Comparison of ENCODE assay signal across 34 cellular contexts in genomic region chr2:2123259-2123658, GRCh38.
"Had no signal": no experiment of that assay in that cellular context is flagged by ENCODE, and none has a peak within 500 bp of the region (broad histone marks: within the 10 kb centered on the region; RNA-seq: fewer than 3 reads in every experiment).

No MANE protein-coding gene starts in this region.

- H3K4me3 Mint-ChIP-seq: activated CD4-positive, alpha-beta memory T cell treated with anti-CD3 and anti-CD28 coated beads for 36 hours; activated CD4-positive, alpha-beta T cell treated with anti-CD3 and anti-CD28 coated beads for 36 hours; activated CD4-positive, alpha-beta T cell treated with anti-CD3 and anti-CD28 coated beads, Interleukin-2, amount 10 ng/mL, durations not matched to agents 24 days and 14 days; activated CD8-positive, alpha-beta memory T cell treated with anti-CD3 and anti-CD28 coated beads, Interleukin-2, amount 10 ng/mL, durations not matched to agents 7 days and 5 days; activated CD8-positive, alpha-beta T cell treated with anti-CD3 and anti-CD28 coated beads, Interleukin-2, amount 10 ng/mL, durations not matched to agents 7 days and 5 days; activated naive CD4-positive, alpha-beta T cell treated with anti-CD3 and anti-CD28 coated beads for 36 hours; activated naive CD4-positive, alpha-beta T cell treated with anti-CD3 and anti-CD28 coated beads, Interleukin-2, amount 50 U/mL, for 24 hours; activated naive CD8-positive, alpha-beta T cell treated with anti-CD3 and anti-CD28 coated beads for 36 hours; activated naive CD8-positive, alpha-beta T cell treated with anti-CD3 and anti-CD28 coated beads, Interleukin-2, amount 50 U/mL, for 24 hours; activated T-helper 1 cell treated with anti-CD3 and anti-CD28 coated beads, Interleukin-12 subunit alpha, Interleukin-12 subunit beta, Interleukin-2, Interleukin-4 antibody, amounts not matched to agents 30 ng/mL and 10 ng/mL and 1 ng/mL, durations not matched to agents 14 hours and 24 hours and 36 hours; brain; T-helper 17 cell; T-helper 2 cell treated with Interferon-gamma antibody and Interleukin-4, amounts not matched to agents 5 μg/mL and 100 μg/mL, for 36 hours had no signal

- H3K4me3 ChIP-seq: adrenal gland, breast epithelium, cardiac muscle cell, colonic mucosa had no signal

- DNase-seq: activated CD4-positive, alpha-beta memory T cell treated with anti-CD3 and anti-CD28 coated beads for 36 hours; activated CD4-positive, alpha-beta T cell treated with anti-CD3 and anti-CD28 coated beads for 36 hours; activated CD4-positive, alpha-beta T cell treated with anti-CD3 and anti-CD28 coated beads, Interleukin-2, amount 10 ng/mL, durations not matched to agents 24 days and 14 days; activated CD4-positive, CD25-positive, alpha-beta regulatory T cell; activated CD4-positive, CD25-positive, alpha-beta regulatory T cell treated with anti-CD3 and anti-CD28 coated beads, Interleukin-2, amount 50 U/mL, for 72 hours; activated CD8-positive, alpha-beta memory T cell treated with anti-CD3 and anti-CD28 coated beads, Interleukin-2, amount 10 ng/mL, durations not matched to agents 7 days and 5 days; activated CD8-positive, alpha-beta memory T cell treated with anti-CD3 and anti-CD28 coated beads, Interleukin-2, amount 50 U/mL, for 4 hours; activated CD8-positive, alpha-beta T cell treated with anti-CD3 and anti-CD28 coated beads, Interleukin-2, amount 10 ng/mL, durations not matched to agents 7 days and 5 days; activated effector memory CD4-positive, alpha-beta T cell treated with anti-CD3 and anti-CD28 coated beads, Interleukin-2, amount 50 U/mL, for 16 hours; activated naive CD4-positive, alpha-beta T cell treated with anti-CD3 and anti-CD28 coated beads for 36 hours; activated naive CD8-positive, alpha-beta T cell treated with anti-CD3 and anti-CD28 coated beads for 36 hours; activated naive CD8-positive, alpha-beta T cell treated with anti-CD3 and anti-CD28 coated beads, Interleukin-2, amount 50 U/mL, for 24 hours; activated T-cell treated with anti-CD3 and anti-CD28 coated beads, Interleukin-2, amount 50 U/mL, for 1 hour; activated T-cell treated with anti-CD3 and anti-CD28 coated beads, Interleukin-2, amount 50 U/mL, for 48 hours; adrenal gland; amygdala; aorta; central memory CD4-positive, alpha-beta T cell; cerebellar nuclear complex; colonic mucosa; effector CD8-positive, alpha-beta T cell; foreskin fibroblast; head of caudate nucleus; T-helper 17 cell; T1000; WERI-Rb-1 had no signal

- H3K36me3 Mint-ChIP-seq: activated CD4-positive, alpha-beta memory T cell treated with anti-CD3 and anti-CD28 coated beads for 36 hours; activated CD8-positive, alpha-beta memory T cell treated with anti-CD3 and anti-CD28 coated beads, Interleukin-2, amount 10 ng/mL, durations not matched to agents 7 days and 5 days; activated naive CD4-positive, alpha-beta T cell treated with anti-CD3 and anti-CD28 coated beads, Interleukin-2, amount 50 U/mL, for 24 hours; activated naive CD8-positive, alpha-beta T cell treated with anti-CD3 and anti-CD28 coated beads for 36 hours had no signal

- H3K9me3 Mint-ChIP-seq: activated CD4-positive, alpha-beta memory T cell treated with anti-CD3 and anti-CD28 coated beads for 36 hours; activated CD4-positive, alpha-beta T cell treated with anti-CD3 and anti-CD28 coated beads, Interleukin-2, amount 10 ng/mL, durations not matched to agents 24 days and 14 days; activated naive CD4-positive, alpha-beta T cell treated with anti-CD3 and anti-CD28 coated beads for 36 hours; activated naive CD4-positive, alpha-beta T cell treated with anti-CD3 and anti-CD28 coated beads, Interleukin-2, amount 50 U/mL, for 24 hours; activated naive CD8-positive, alpha-beta T cell treated with anti-CD3 and anti-CD28 coated beads for 36 hours; activated naive CD8-positive, alpha-beta T cell treated with anti-CD3 and anti-CD28 coated beads, Interleukin-2, amount 50 U/mL, for 24 hours; activated T-helper 1 cell treated with anti-CD3 and anti-CD28 coated beads, Interleukin-12 subunit alpha, Interleukin-12 subunit beta, Interleukin-2, Interleukin-4 antibody, amounts not matched to agents 30 ng/mL and 10 ng/mL and 1 ng/mL, durations not matched to agents 14 hours and 24 hours and 36 hours; activated T-helper 2 cell treated with anti-CD3 and anti-CD28 coated beads, Interferon-gamma antibody, Interleukin-2, Interleukin-4, amounts not matched to agents 10 μg/mL and 5 μg/mL and 100 μg/mL, durations not matched to agents 14 hours and 24 hours and 36 hours; T-helper 2 cell treated with Interferon-gamma antibody and Interleukin-4, amounts not matched to agents 5 μg/mL and 100 μg/mL, for 36 hours had no signal

- ATAC-seq: activated CD4-positive, alpha-beta T cell treated with anti-CD3 and anti-CD28 coated beads for 36 hours; activated CD8-positive, alpha-beta memory T cell treated with anti-CD3 and anti-CD28 coated beads, Interleukin-2, amount 10 ng/mL, durations not matched to agents 7 days and 5 days; activated CD8-positive, alpha-beta T cell treated with anti-CD3 and anti-CD28 coated beads, Interleukin-2, amount 10 ng/mL, durations not matched to agents 7 days and 5 days; activated naive CD8-positive, alpha-beta T cell treated with anti-CD3 and anti-CD28 coated beads, Interleukin-2, amount 50 U/mL, for 24 hours; esophagus mucosa; T-helper 17 cell had no signal

- H3K27ac Mint-ChIP-seq: activated CD4-positive, alpha-beta memory T cell treated with anti-CD3 and anti-CD28 coated beads for 36 hours; activated CD4-positive, alpha-beta T cell treated with anti-CD3 and anti-CD28 coated beads for 36 hours; activated CD4-positive, alpha-beta T cell treated with anti-CD3 and anti-CD28 coated beads, Interleukin-2, amount 10 ng/mL, durations not matched to agents 24 days and 14 days; activated CD8-positive, alpha-beta memory T cell treated with anti-CD3 and anti-CD28 coated beads, Interleukin-2, amount 10 ng/mL, durations not matched to agents 7 days and 5 days; activated CD8-positive, alpha-beta T cell treated with anti-CD3 and anti-CD28 coated beads, Interleukin-2, amount 10 ng/mL, durations not matched to agents 7 days and 5 days; activated naive CD4-positive, alpha-beta T cell treated with anti-CD3 and anti-CD28 coated beads for 36 hours; activated naive CD4-positive, alpha-beta T cell treated with anti-CD3 and anti-CD28 coated beads, Interleukin-2, amount 50 U/mL, for 24 hours; activated naive CD8-positive, alpha-beta T cell treated with anti-CD3 and anti-CD28 coated beads for 36 hours; activated naive CD8-positive, alpha-beta T cell treated with anti-CD3 and anti-CD28 coated beads, Interleukin-2, amount 50 U/mL, for 24 hours; activated T-helper 1 cell treated with anti-CD3 and anti-CD28 coated beads, Interleukin-12 subunit alpha, Interleukin-12 subunit beta, Interleukin-2, Interleukin-4 antibody, amounts not matched to agents 30 ng/mL and 10 ng/mL and 1 ng/mL, durations not matched to agents 14 hours and 24 hours and 36 hours; activated T-helper 2 cell treated with anti-CD3 and anti-CD28 coated beads, Interferon-gamma antibody, Interleukin-2, Interleukin-4, amounts not matched to agents 10 μg/mL and 5 μg/mL and 100 μg/mL, durations not matched to agents 14 hours and 24 hours and 36 hours; T-helper 17 cell; T-helper 2 cell treated with Interferon-gamma antibody and Interleukin-4, amounts not matched to agents 5 μg/mL and 100 μg/mL, for 36 hours had no signal

- H3K27me3 ChIP-seq: adrenal gland, breast epithelium, cardiac muscle cell, colonic mucosa had no signal

- H3K36me3 ChIP-seq: adrenal gland, breast epithelium, cardiac muscle cell, colonic mucosa, WERI-Rb-1 had no signal

- H3K4me1 ChIP-seq: adrenal gland, breast epithelium, colonic mucosa had no signal

- H3K27ac ChIP-seq: adrenal gland, breast epithelium, cardiac muscle cell, colonic mucosa, WERI-Rb-1 had no signal

- H3K27me3 Mint-ChIP-seq: activated CD4-positive, alpha-beta T cell treated with anti-CD3 and anti-CD28 coated beads, Interleukin-2, amount 10 ng/mL, durations not matched to agents 24 days and 14 days; activated CD8-positive, alpha-beta memory T cell treated with anti-CD3 and anti-CD28 coated beads, Interleukin-2, amount 10 ng/mL, durations not matched to agents 7 days and 5 days; activated naive CD4-positive, alpha-beta T cell treated with anti-CD3 and anti-CD28 coated beads, Interleukin-2, amount 50 U/mL, for 24 hours had no signal

- H3K4me1 Mint-ChIP-seq: activated CD8-positive, alpha-beta memory T cell treated with anti-CD3 and anti-CD28 coated beads, Interleukin-2, amount 10 ng/mL, durations not matched to agents 7 days and 5 days; activated naive CD4-positive, alpha-beta T cell treated with anti-CD3 and anti-CD28 coated beads, Interleukin-2, amount 50 U/mL, for 24 hours; activated naive CD8-positive, alpha-beta T cell treated with anti-CD3 and anti-CD28 coated beads for 36 hours; activated naive CD8-positive, alpha-beta T cell treated with anti-CD3 and anti-CD28 coated beads, Interleukin-2, amount 50 U/mL, for 24 hours had no signal

- H3K9me3 ChIP-seq: adrenal gland, breast epithelium, colonic mucosa had no signal
